Comparison of ENCODE assay signal across 1 cellular context in the genomic region with DNA sequence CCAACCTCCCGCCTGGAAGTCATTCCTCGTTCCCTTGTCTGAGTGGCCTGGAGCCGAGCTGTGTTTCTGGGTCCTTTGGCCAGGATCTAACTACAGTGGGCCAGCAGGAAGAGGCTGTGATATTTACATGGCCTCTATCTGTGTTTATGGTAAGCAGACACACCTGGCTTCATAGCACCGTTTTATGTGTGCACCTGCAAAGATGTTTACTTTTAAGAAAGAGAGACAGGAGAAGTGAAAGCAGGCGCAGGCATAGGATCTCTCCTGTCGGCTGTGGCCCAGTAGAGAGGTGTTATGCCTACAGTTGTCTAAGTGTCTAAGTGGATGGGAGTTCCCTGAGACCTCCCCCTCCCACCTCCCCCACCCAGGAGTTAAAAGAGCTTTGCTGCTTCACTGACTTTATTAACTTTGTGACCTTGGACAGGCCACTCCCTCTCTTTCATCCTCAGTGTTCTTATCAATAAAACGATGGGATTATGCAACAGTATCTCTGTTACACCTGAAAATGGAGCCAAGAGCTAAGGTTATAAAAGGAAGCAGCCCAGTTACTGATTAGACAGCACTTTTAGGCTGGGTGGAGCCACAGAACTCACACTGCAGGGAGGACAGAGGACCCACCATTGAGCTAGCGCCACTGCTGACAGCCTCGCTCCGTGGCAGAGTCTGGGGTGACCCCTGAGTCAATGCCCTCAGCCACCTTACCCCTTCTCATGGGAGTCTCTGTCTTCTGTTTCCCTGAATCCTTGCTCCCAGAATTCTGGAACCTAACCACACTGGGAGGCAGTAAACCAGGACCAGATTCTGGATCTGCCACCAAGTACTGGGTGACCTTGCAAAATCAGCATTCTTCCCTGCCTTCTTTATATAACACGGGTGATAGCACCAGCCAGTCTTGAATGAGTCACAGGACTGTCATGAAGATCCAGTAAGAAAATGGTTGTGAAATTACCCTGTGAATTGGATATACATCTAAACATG.
A peak's percentile ranks its signal among the peaks of the same experiment; 100 is the strongest.
TF ChIP-seq lines count a peak whose summit lies in the region.

No MANE protein-coding gene starts in this region.

TF ChIP-seq in GM12878, 131 proteins besides CTCF, POLR2A, EP300 and RAD21 (continued from another document and continues in another):
- TF ChIP-seq, protein P1, sequence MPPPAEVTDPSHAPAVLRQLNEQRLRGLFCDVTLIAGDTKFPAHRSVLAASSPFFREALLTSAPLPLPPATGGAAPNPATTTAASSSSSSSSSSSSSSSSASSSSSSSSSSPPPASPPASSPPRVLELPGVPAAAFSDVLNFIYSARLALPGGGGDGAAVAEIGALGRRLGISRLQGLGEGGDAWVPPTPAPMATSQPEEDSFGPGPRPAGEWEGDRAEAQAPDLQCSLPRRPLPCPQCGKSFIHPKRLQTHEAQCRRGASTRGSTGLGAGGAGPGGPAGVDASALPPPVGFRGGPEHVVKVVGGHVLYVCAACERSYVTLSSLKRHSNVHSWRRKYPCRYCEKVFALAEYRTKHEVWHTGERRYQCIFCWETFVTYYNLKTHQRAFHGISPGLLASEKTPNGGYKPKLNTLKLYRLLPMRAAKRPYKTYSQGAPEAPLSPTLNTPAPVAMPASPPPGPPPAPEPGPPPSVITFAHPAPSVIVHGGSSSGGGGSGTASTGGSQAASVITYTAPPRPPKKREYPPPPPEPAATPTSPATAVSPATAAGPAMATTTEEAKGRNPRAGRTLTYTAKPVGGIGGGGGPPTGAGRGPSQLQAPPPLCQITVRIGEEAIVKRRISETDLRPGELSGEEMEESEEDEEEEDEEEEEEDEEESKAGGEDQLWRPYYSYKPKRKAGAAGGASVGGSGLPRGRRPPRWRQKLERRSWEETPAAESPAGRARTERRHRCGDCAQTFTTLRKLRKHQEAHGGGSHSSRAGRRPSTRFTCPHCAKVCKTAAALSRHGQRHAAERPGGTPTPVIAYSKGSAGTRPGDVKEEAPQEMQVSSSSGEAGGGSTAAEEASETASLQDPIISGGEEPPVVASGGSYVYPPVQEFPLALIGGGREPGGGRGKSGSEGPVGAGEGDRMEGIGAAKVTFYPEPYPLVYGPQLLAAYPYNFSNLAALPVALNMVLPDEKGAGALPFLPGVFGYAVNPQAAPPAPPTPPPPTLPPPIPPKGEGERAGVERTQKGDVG (CRISPR knock-in tag; IDR thresholded peaks at IDR 0.05), result no peak
- TF ChIP-seq TCF3 (IDR thresholded peaks at IDR 0.05; ENCODE audit: borderline replicate concordance, insufficient read depth, low read depth, low read length) (0 out of 2 replicates have a peak, but pooled peaks have one; percentile 19), SIX5 (IDR thresholded peaks at IDR 0.05; ENCODE audit: low read depth, low read length, severe bottlenecking) (no peak), KDM1A (IDR thresholded peaks at IDR 0.05; ENCODE audit: borderline replicate concordance) (no peak), NFXL1 (IDR thresholded peaks at IDR 0.05; ENCODE audit: borderline replicate concordance) (no peak), CHD2 (IDR thresholded peaks at IDR 0.05; ENCODE audit: borderline replicate concordance, low read depth, low read length) (peak; percentile 40; the same call in 1 of the 2 replicates), NR2C1 (IDR thresholded peaks at IDR 0.05) (no peak), ZNF24 (IDR thresholded peaks at IDR 0.05) (no peak), BCL11A (IDR thresholded peaks at IDR 0.05; ENCODE audit: low read depth, low read length) (no peak), CHD1 (IDR thresholded peaks at IDR 0.05; ENCODE audit: low read depth, low read length) (no peak), RB1 (IDR thresholded peaks at IDR 0.05; ENCODE audit: borderline replicate concordance) (no peak), ZNF622 (IDR thresholded peaks at IDR 0.05) (no peak), BACH1 (IDR thresholded peaks at IDR 0.05; ENCODE audit: borderline replicate concordance) (no peak), IRF4 (IDR thresholded peaks at IDR 0.05; ENCODE audit: low read depth, low read length) (no peak), FOXM1 (IDR thresholded peaks at IDR 0.05; ENCODE audit: low read depth, low read length) (no peak), WRNIP1 (IDR thresholded peaks at IDR 0.05; ENCODE audit: borderline replicate concordance, low read depth, low read length) (no peak)
- TF ChIP-seq, protein P2, sequence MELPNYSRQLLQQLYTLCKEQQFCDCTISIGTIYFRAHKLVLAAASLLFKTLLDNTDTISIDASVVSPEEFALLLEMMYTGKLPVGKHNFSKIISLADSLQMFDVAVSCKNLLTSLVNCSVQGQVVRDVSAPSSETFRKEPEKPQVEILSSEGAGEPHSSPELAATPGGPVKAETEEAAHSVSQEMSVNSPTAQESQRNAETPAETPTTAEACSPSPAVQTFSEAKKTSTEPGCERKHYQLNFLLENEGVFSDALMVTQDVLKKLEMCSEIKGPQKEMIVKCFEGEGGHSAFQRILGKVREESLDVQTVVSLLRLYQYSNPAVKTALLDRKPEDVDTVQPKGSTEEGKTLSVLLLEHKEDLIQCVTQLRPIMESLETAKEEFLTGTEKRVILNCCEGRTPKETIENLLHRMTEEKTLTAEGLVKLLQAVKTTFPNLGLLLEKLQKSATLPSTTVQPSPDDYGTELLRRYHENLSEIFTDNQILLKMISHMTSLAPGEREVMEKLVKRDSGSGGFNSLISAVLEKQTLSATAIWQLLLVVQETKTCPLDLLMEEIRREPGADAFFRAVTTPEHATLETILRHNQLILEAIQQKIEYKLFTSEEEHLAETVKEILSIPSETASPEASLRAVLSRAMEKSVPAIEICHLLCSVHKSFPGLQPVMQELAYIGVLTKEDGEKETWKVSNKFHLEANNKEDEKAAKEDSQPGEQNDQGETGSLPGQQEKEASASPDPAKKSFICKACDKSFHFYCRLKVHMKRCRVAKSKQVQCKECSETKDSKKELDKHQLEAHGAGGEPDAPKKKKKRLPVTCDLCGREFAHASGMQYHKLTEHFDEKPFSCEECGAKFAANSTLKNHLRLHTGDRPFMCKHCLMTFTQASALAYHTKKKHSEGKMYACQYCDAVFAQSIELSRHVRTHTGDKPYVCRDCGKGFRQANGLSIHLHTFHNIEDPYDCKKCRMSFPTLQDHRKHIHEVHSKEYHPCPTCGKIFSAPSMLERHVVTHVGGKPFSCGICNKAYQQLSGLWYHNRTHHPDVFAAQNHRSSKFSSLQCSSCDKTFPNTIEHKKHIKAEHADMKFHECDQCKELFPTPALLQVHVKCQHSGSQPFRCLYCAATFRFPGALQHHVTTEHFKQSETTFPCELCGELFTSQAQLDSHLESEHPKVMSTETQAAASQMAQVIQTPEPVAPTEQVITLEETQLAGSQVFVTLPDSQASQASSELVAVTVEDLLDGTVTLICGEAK (IDR thresholded peaks at IDR 0.05; ENCODE audit: borderline replicate concordance), result no peak
- TF ChIP-seq, protein P3, sequence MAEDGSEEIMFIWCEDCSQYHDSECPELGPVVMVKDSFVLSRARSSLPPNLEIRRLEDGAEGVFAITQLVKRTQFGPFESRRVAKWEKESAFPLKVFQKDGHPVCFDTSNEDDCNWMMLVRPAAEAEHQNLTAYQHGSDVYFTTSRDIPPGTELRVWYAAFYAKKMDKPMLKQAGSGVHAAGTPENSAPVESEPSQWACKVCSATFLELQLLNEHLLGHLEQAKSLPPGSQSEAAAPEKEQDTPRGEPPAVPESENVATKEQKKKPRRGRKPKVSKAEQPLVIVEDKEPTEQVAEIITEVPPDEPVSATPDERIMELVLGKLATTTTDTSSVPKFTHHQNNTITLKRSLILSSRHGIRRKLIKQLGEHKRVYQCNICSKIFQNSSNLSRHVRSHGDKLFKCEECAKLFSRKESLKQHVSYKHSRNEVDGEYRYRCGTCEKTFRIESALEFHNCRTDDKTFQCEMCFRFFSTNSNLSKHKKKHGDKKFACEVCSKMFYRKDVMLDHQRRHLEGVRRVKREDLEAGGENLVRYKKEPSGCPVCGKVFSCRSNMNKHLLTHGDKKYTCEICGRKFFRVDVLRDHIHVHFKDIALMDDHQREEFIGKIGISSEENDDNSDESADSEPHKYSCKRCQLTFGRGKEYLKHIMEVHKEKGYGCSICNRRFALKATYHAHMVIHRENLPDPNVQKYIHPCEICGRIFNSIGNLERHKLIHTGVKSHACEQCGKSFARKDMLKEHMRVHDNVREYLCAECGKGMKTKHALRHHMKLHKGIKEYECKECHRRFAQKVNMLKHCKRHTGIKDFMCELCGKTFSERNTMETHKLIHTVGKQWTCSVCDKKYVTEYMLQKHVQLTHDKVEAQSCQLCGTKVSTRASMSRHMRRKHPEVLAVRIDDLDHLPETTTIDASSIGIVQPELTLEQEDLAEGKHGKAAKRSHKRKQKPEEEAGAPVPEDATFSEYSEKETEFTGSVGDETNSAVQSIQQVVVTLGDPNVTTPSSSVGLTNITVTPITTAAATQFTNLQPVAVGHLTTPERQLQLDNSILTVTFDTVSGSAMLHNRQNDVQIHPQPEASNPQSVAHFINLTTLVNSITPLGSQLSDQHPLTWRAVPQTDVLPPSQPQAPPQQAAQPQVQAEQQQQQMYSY (CRISPR knock-in tag; IDR thresholded peaks at IDR 0.05), result no peak
- TF ChIP-seq, protein P4, sequence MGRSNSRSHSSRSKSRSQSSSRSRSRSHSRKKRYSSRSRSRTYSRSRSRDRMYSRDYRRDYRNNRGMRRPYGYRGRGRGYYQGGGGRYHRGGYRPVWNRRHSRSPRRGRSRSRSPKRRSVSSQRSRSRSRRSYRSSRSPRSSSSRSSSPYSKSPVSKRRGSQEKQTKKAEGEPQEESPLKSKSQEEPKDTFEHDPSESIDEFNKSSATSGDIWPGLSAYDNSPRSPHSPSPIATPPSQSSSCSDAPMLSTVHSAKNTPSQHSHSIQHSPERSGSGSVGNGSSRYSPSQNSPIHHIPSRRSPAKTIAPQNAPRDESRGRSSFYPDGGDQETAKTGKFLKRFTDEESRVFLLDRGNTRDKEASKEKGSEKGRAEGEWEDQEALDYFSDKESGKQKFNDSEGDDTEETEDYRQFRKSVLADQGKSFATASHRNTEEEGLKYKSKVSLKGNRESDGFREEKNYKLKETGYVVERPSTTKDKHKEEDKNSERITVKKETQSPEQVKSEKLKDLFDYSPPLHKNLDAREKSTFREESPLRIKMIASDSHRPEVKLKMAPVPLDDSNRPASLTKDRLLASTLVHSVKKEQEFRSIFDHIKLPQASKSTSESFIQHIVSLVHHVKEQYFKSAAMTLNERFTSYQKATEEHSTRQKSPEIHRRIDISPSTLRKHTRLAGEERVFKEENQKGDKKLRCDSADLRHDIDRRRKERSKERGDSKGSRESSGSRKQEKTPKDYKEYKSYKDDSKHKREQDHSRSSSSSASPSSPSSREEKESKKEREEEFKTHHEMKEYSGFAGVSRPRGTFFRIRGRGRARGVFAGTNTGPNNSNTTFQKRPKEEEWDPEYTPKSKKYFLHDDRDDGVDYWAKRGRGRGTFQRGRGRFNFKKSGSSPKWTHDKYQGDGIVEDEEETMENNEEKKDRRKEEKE (IDR thresholded peaks at IDR 0.05), result no peak
- TF ChIP-seq, protein P5, sequence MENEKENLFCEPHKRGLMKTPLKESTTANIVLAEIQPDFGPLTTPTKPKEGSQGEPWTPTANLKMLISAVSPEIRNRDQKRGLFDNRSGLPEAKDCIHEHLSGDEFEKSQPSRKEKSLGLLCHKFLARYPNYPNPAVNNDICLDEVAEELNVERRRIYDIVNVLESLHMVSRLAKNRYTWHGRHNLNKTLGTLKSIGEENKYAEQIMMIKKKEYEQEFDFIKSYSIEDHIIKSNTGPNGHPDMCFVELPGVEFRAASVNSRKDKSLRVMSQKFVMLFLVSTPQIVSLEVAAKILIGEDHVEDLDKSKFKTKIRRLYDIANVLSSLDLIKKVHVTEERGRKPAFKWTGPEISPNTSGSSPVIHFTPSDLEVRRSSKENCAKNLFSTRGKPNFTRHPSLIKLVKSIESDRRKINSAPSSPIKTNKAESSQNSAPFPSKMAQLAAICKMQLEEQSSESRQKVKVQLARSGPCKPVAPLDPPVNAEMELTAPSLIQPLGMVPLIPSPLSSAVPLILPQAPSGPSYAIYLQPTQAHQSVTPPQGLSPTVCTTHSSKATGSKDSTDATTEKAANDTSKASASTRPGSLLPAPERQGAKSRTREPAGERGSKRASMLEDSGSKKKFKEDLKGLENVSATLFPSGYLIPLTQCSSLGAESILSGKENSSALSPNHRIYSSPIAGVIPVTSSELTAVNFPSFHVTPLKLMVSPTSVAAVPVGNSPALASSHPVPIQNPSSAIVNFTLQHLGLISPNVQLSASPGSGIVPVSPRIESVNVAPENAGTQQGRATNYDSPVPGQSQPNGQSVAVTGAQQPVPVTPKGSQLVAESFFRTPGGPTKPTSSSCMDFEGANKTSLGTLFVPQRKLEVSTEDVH (IDR thresholded peaks at IDR 0.05; ENCODE audit: low read depth, partially characterized antibody), result no peak
- TF ChIP-seq, protein P6, sequence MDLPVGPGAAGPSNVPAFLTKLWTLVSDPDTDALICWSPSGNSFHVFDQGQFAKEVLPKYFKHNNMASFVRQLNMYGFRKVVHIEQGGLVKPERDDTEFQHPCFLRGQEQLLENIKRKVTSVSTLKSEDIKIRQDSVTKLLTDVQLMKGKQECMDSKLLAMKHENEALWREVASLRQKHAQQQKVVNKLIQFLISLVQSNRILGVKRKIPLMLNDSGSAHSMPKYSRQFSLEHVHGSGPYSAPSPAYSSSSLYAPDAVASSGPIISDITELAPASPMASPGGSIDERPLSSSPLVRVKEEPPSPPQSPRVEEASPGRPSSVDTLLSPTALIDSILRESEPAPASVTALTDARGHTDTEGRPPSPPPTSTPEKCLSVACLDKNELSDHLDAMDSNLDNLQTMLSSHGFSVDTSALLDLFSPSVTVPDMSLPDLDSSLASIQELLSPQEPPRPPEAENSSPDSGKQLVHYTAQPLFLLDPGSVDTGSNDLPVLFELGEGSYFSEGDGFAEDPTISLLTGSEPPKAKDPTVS (IDR thresholded peaks at IDR 0.05; ENCODE audit: low read depth, low read length), result no peak
- TF ChIP-seq, protein P7, sequence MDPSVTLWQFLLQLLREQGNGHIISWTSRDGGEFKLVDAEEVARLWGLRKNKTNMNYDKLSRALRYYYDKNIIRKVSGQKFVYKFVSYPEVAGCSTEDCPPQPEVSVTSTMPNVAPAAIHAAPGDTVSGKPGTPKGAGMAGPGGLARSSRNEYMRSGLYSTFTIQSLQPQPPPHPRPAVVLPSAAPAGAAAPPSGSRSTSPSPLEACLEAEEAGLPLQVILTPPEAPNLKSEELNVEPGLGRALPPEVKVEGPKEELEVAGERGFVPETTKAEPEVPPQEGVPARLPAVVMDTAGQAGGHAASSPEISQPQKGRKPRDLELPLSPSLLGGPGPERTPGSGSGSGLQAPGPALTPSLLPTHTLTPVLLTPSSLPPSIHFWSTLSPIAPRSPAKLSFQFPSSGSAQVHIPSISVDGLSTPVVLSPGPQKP (IDR thresholded peaks at IDR 0.05; ENCODE audit: low read depth, low read length), result no peak
- TF ChIP-seq, protein P8, sequence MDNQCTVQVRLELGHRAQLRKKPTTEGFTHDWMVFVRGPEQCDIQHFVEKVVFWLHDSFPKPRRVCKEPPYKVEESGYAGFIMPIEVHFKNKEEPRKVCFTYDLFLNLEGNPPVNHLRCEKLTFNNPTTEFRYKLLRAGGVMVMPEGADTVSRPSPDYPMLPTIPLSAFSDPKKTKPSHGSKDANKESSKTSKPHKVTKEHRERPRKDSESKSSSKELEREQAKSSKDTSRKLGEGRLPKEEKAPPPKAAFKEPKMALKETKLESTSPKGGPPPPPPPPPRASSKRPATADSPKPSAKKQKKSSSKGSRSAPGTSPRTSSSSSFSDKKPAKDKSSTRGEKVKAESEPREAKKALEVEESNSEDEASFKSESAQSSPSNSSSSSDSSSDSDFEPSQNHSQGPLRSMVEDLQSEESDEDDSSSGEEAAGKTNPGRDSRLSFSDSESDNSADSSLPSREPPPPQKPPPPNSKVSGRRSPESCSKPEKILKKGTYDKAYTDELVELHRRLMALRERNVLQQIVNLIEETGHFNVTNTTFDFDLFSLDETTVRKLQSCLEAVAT (IDR thresholded peaks at IDR 0.05), result no peak
- TF ChIP-seq, protein P9, sequence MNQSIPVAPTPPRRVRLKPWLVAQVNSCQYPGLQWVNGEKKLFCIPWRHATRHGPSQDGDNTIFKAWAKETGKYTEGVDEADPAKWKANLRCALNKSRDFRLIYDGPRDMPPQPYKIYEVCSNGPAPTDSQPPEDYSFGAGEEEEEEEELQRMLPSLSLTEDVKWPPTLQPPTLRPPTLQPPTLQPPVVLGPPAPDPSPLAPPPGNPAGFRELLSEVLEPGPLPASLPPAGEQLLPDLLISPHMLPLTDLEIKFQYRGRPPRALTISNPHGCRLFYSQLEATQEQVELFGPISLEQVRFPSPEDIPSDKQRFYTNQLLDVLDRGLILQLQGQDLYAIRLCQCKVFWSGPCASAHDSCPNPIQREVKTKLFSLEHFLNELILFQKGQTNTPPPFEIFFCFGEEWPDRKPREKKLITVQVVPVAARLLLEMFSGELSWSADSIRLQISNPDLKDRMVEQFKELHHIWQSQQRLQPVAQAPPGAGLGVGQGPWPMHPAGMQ (IDR thresholded peaks at IDR 0.05; ENCODE audit: borderline replicate concordance), result no peak
